8 cellular contexts compared by ENCODE assay signal in the genomic region with DNA sequence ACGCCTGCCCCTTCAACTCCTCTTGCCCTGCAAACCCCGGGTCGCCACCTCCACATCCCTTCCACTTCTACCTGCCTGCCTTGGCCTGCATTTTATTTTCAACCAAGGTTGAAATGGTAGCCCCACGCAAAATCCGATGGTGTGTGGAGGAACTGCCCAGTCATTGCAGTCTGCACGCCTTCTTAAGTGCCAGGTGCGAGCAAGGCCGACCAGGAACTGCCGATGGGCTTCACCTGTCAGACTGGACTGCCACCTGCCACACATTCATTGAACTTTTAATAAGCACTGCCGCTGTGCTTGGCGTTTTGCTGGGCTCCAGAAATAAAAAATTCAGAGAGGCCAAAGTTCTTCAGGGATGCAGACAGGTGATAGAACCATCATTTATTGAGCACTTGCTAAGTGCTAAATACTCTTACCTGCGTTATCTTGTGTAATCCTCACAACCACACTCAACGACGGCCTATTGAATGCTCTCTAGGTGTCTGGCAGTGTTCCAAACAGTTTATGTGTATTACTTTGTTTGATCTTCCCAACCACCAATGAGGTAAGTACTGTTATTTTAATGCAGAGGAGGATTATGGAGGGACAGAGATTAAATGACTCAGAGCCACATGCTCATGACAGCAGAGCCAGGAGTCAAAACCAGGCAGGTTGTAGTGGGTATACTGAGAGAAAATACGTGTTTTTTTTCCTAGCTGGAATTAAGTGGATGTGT. TPM values are rescaled to one million over a fixed set of nuclear protein-coding genes. Genes with fewer than 3 reads are reported as not detected.
DNase-seq lines count a peak whose midpoint lies in the region; ATAC-seq and TF ChIP-seq lines count a peak whose summit lies in the region.

No MANE protein-coding gene starts in this region.

- no peak overlapping the region for H3K27ac ChIP-seq in iPS DF 6.9 (ENCODE audit: low read length)

- TF ChIP-seq CTCF in omental fat pad (IDR thresholded peaks at IDR 0.05) = no peak

- no peak for ATAC-seq in omental fat pad (ENCODE audit: low FRiP score)

- no CpG with 5 or more reads among the region's 15 CpGs for WGBS in iPS DF 6.9 (ENCODE audit: insufficient coverage, insufficient read length)

- DNase-seq in DMS53 treated with DMSO at 0.1 percent for 48 hours (lab: John Stamatoyannopoulos, UW; ENCODE audit: unreplicated experiment) (peak; percentile 100), NCI-H345 treated with DMSO at 0.1 percent for 48 hours (lab: John Stamatoyannopoulos, UW; ENCODE audit: unreplicated experiment) (peak; percentile 94), adipocyte (ENCODE audit: low read depth) (no peak), iPS DF 6.9 (ENCODE audit: low read depth, low spot score) (no peak), omental fat pad (ENCODE audit: low spot score) (no peak), NAMALWA (ENCODE audit: low spot score) (no peak), epidermal melanocyte (ENCODE audit: insufficient read length, low spot score) (no peak)
- DNase-seq in stimulated activated CD4-positive, alpha-beta T cell treated with anti-CD3 and anti-CD28 coated beads, Interleukin-4, amount 100 ng/mL, for 1 hour = peak; percentile 7

- H3K4me3 ChIP-seq in adipocyte (ENCODE audit: low read length) = peak overlapping the region; percentile 37
- peak overlapping the region; percentile 22; the same call in 1 of the 2 replicates for H3K4me3 ChIP-seq in iPS DF 6.9 (ENCODE audit: low read length)

- H3K4me1 ChIP-seq in adipocyte (ENCODE audit: control insufficient read depth, insufficient read depth, low read length) (peaks cover 7% of the 10 kb centered on the region), iPS DF 6.9 (ENCODE audit: control insufficient read depth, insufficient read depth, low read length) (peaks cover 9% of the 10 kb centered on the region)

- H3K9me3 ChIP-seq in adipocyte (ENCODE audit: control insufficient read depth, low read length) (no peaks in the 10 kb centered on the region), iPS DF 6.9 (ENCODE audit: control insufficient read depth, insufficient read depth, low read length) (no peaks in the 10 kb centered on the region)

- no peaks in the 10 kb centered on the region for H3K27me3 ChIP-seq in adipocyte (replicated peaks; ENCODE audit: control insufficient read depth, insufficient read depth, low read length)
- H3K27me3 ChIP-seq in iPS DF 6.9 (ENCODE audit: control insufficient read depth, insufficient read depth, low read length) = peaks cover 2% of the 10 kb centered on the region; the same call in 1 of the 2 replicates

- H3K36me3 ChIP-seq in adipocyte (ENCODE audit: control insufficient read depth, insufficient read depth, low read length, severe bottlenecking) (no peaks in the 10 kb centered on the region), iPS DF 6.9 (ENCODE audit: control insufficient read depth, insufficient read depth, low read length) (no peaks in the 10 kb centered on the region)

- H3K9ac ChIP-seq in adipocyte (ENCODE audit: low read length) = no peak overlapping the region

RNA-seq across cellular contexts. Expression of a gene that starts 36.2 kb away (rescaled TPM):
- 10 to 100 TPM; 23.0 to 26.0 (median 23.9) TPM for total RNA-seq in omental fat pad

Comparison
In these comparisons a context has a peak if more than half of its experiments do, and no peak if none do; other contexts are left out.
1. DNase-seq: peak in DMS53 treated with DMSO at 0.1 percent for 48 hours (single experiment), NCI-H345 treated with DMSO at 0.1 percent for 48 hours (single experiment) and stimulated activated CD4-positive, alpha-beta T cell treated with anti-CD3 and anti-CD28 coated beads, Interleukin-4, amount 100 ng/mL, for 1 hour (single experiment); none in adipocyte (single experiment), iPS DF 6.9 (single experiment), omental fat pad (single experiment), NAMALWA (single experiment) and epidermal melanocyte (single experiment).